Comparison of ENCODE assay signal across 8 cellular contexts in genomic region chr10:97332586-97333350, GRCh38. TPM values are rescaled to one million over a fixed set of nuclear protein-coding genes. Genes with fewer than 3 reads are reported as not detected.
DNase-seq lines count a peak whose midpoint lies in the region; ATAC-seq, FAIRE-seq and TF ChIP-seq lines count a peak whose summit lies in the region.

No MANE protein-coding gene starts in this region.

- H3K27ac ChIP-seq in A549 = peak overlapping the region; percentile 95 to 97; a peak in 2 of 6 replicates
- peak overlapping the region; percentile 90 to 95 for H3K27ac ChIP-seq in liver (ENCODE audit: low read depth in 1 of 2, low read length in 2 of 2)
- H3K27ac ChIP-seq in stomach smooth muscle (ENCODE audit: low read length) = peak overlapping the region; percentile 87

- peak in 1 of 2 experiments; percentile 4; a peak in 2 of 6 replicates for ATAC-seq in A549

- 76% methylated on average over 18 of the region's 18 CpGs for WGBS in A549 (ENCODE audit: missing lambda C conversion rate)
- WGBS in liver = 5% methylated on average over 18 of the region's 18 CpGs

- TF ChIP-seq RAD21 in A549 (conservative IDR thresholded peaks at IDR 0.05 in 1 of 2, IDR thresholded peaks at IDR 0.05 in 1 of 2) = no peak
- peak; percentile 78 to 79 for TF ChIP-seq RAD21 in liver (IDR thresholded peaks at IDR 0.05)

- H3K36me3 ChIP-seq in liver (ENCODE audit: control insufficient read depth in 4 of 4, insufficient read depth in 3 of 4, low read depth in 1 of 4, low read length in 3 of 4) (no peaks in the 10 kb centered on the region), stomach smooth muscle (ENCODE audit: control insufficient read depth in 2 of 2, insufficient read depth in 2 of 2, low read length in 2 of 2) (peaks cover 3 to 7% of the 10 kb centered on the region in 2 donors)

- CTCF ChIA-PET in A549 (lab: Yijun Ruan, JAX) = interaction anchor here (1.1 to 2.9 kb wide), 5 partner anchors 13 to 260 kb away, joined by 3 to 19 read pairs (median 5); partner anchors contain the start of genes ARHGAP19 and FRAT1

- H3K4me1 ChIP-seq in A549 = peaks cover 48% of the 10 kb centered on the region
- peaks cover 13 to 41% (median 31%) of the 10 kb centered on the region in 4 donors for H3K4me1 ChIP-seq in liver (ENCODE audit: control insufficient read depth in 4 of 4, insufficient read depth in 4 of 4, low read length in 3 of 4)
- H3K4me1 ChIP-seq in stomach smooth muscle (ENCODE audit: control insufficient read depth, insufficient read depth, low read length) = peaks cover 35% of the 10 kb centered on the region

- no peak for TF ChIP-seq EP300 in A549 (IDR thresholded peaks at IDR 0.05)

- H3K27me3 ChIP-seq in liver (ENCODE audit: control insufficient read depth in 4 of 4, insufficient read depth in 4 of 4, low read length in 3 of 4) (no peaks in the 10 kb centered on the region), stomach smooth muscle (ENCODE audit: control insufficient read depth in 1 of 2, insufficient read depth in 2 of 2, low read length in 2 of 2) (no peaks in the 10 kb centered on the region)

- TF ChIP-seq CTCF in A549 (IDR thresholded peaks at IDR 0.05) = no peak
- peak; percentile 36 for TF ChIP-seq CTCF in liver (IDR thresholded peaks at IDR 0.05; ENCODE audit: low read depth, low read length, missing input control)
- TF ChIP-seq CTCF in GM20000 (IDR thresholded peaks at IDR 0.05; ENCODE audit: extremely low read depth, missing control alignments) = no peak

- POLR2A ChIA-PET in A549 (lab: Yijun Ruan, JAX) = interaction anchor here (1.3 kb wide), 1 partner anchor 69 kb away, joined by 4 read pairs; the partner anchor contains the start of gene RRP12

- DNase-seq in A549 (ENCODE audit: low read depth in 1 of 2, low spot score in 1 of 2) (peak in 1 of 2 experiments; percentile 43), GM03348 (ENCODE audit: low spot score) (peak; percentile 84), SHP77 (lab: John Stamatoyannopoulos, UW) (peak; percentile 51 to 57), dermis blood vessel endothelial cell (peak; percentile 75), GM20000 (ENCODE audit: low spot score) (no peak), H54 (ENCODE audit: insufficient read length, low spot score) (no peak)

- H3K4me2 ChIP-seq in A549 = peak overlapping the region; percentile 90

- no peaks in the 10 kb centered on the region for H3K9me3 ChIP-seq in A549
- H3K9me3 ChIP-seq in liver (ENCODE audit: control insufficient read depth in 4 of 4, low read length in 3 of 4) = no peaks in the 10 kb centered on the region
- no peaks in the 10 kb centered on the region for H3K9me3 ChIP-seq in stomach smooth muscle (ENCODE audit: control insufficient read depth in 2 of 2, low read length in 2 of 2)

- FAIRE-seq in A549 (lab: Jason Lieb, UNC) = no peak
- no peak for FAIRE-seq in H54 (lab: Jason Lieb, UNC)

- H3K9ac ChIP-seq in liver (ENCODE audit: low read depth in 1 of 2, low read length in 2 of 2) (peak overlapping the region; percentile 79 to 98), stomach smooth muscle (ENCODE audit: low read length in 2 of 2) (peak overlapping the region; percentile 78 to 91)

- TF ChIP-seq POLR2A in A549 (IDR thresholded peaks at IDR 0.05; ENCODE audit: low read length) (no peak), H54 (IDR thresholded peaks at IDR 0.05; ENCODE audit: low read depth, low read length) (no peak)

- H3K4me3 ChIP-seq in A549 (peak overlapping the region; percentile 87), liver (ENCODE audit: low read depth in 1 of 3, low read length in 3 of 3) (peak overlapping the region; percentile 78 to 87 (median 84)), stomach smooth muscle (ENCODE audit: low read length in 2 of 2) (peak overlapping the region; percentile 83 to 84)

TF ChIP-seq in A549, 52 proteins besides CTCF, POLR2A, EP300 and RAD21:
- TF ChIP-seq, protein P1, sequence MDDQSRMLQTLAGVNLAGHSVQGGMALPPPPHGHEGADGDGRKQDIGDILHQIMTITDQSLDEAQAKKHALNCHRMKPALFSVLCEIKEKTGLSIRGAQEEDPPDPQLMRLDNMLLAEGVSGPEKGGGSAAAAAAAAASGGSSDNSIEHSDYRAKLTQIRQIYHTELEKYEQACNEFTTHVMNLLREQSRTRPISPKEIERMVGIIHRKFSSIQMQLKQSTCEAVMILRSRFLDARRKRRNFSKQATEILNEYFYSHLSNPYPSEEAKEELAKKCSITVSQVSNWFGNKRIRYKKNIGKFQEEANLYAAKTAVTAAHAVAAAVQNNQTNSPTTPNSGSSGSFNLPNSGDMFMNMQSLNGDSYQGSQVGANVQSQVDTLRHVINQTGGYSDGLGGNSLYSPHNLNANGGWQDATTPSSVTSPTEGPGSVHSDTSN (IDR thresholded peaks at IDR 0.05) = no peak
- TF ChIP-seq MYC (IDR thresholded peaks at IDR 0.05; ENCODE audit: borderline replicate concordance, low read length) = no peak
- TF ChIP-seq, protein P2, sequence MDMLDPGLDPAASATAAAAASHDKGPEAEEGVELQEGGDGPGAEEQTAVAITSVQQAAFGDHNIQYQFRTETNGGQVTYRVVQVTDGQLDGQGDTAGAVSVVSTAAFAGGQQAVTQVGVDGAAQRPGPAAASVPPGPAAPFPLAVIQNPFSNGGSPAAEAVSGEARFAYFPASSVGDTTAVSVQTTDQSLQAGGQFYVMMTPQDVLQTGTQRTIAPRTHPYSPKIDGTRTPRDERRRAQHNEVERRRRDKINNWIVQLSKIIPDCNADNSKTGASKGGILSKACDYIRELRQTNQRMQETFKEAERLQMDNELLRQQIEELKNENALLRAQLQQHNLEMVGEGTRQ (IDR thresholded peaks at IDR 0.05) = no peak
- TF ChIP-seq JUNB (IDR thresholded peaks at IDR 0.05) = no peak
- TF ChIP-seq FOSL2 (IDR thresholded peaks at IDR 0.05) = no peak
- no peak for TF ChIP-seq FOSL2 (CRISPR knock-in tag; IDR thresholded peaks at IDR 0.05)
- TF ChIP-seq ESRRA (IDR thresholded peaks at IDR 0.05; ENCODE audit: borderline replicate concordance, low read length) = peak; percentile 72
TF ChIP-seq in A549: peak in this region for 1.

TF ChIP-seq in liver, 16 proteins besides CTCF, POLR2A, EP300 and RAD21 (continues in another document):
- TF ChIP-seq YY1 (IDR thresholded peaks at IDR 0.05) (peak; percentile 31), HNF4G (IDR thresholded peaks at IDR 0.05) (no peak), RXRA (IDR thresholded peaks at IDR 0.05) (peak; percentile 37 to 48), JUND (IDR thresholded peaks at IDR 0.05) (no peak), REST (IDR thresholded peaks at IDR 0.05) (peak; percentile 53), ATF3 (IDR thresholded peaks at IDR 0.05) (no peak), TAF1 (conservative IDR thresholded peaks at IDR 0.05) (peak; percentile 71), EGR1 (IDR thresholded peaks at IDR 0.05; ENCODE audit: low read depth in 2 of 2) (no peak)

RNA-seq across cellular contexts. Expression of gene FRAT2, which starts 1.8 kb away (rescaled TPM):
- polyA plus RNA-seq in A549 (2011; rRNA removed) (4.1 and 4.4 TPM in 2 replicates), A549 (2017; fragmentation: RNase III; extraction: RNeasy Plus Mini Kit Qiagen cat#74134 plus additional on column Dnase treatment) (2.8 to 5.0 TPM (median 3.9 TPM) in 3 replicates), liver (1 to 10 TPM; 2.7 to 9.0 TPM)
- polyA plus RNA-seq in A549 (2012; cell fraction: cytosol; rRNA removed) = 5.6 and 7.8 TPM in 2 replicates
- 4.9 and 6.3 TPM in 2 replicates for polyA plus RNA-seq in A549 (2012; cell fraction: nucleus; rRNA removed)
- polyA minus RNA-seq in A549 (2011; rRNA and poly(A)+ RNA removed) = 3.3 and 3.6 TPM in 2 replicates
- total RNA-seq in dermis blood vessel endothelial cell (17.1 and 28.8 TPM in 2 replicates), liver (10 to 100 TPM; 14.4 to 15.1 TPM)

RNA-seq across cellular contexts. Expression of gene FRAT1, which starts 13.7 kb away (rescaled TPM):
- polyA plus RNA-seq in A549 (2011; rRNA removed) (1.3 and 1.5 TPM in 2 replicates), A549 (2017; fragmentation: RNase III; extraction: RNeasy Plus Mini Kit Qiagen cat#74134 plus additional on column Dnase treatment) (1.2 to 2.3 TPM (median 2.0 TPM) in 3 replicates), liver (1 to 10 TPM; 4.3 to 4.6 TPM)
- 1.1 and 1.9 TPM in 2 replicates for polyA plus RNA-seq in A549 (2012; cell fraction: cytosol; rRNA removed)
- polyA plus RNA-seq in A549 (2012; cell fraction: nucleus; rRNA removed) = 1.5 and 2.2 TPM in 2 replicates
- polyA minus RNA-seq in A549 (2011; rRNA and poly(A)+ RNA removed) = 1.8 and 2.7 TPM in 2 replicates
- total RNA-seq in dermis blood vessel endothelial cell (5.4 and 6.6 TPM in 2 replicates), liver (1 to 10 TPM; 5.9 to 7.4 TPM)

RNA-seq across cellular contexts. Expression of gene ARHGAP19, which starts 40.3 kb away (rescaled TPM):
- 11.9 and 13.9 TPM in 2 replicates for polyA plus RNA-seq in A549 (2011; rRNA removed)
- 3.3 and 3.7 TPM in 2 replicates for polyA plus RNA-seq in A549 (2012; cell fraction: cytosol; rRNA removed)
- polyA plus RNA-seq in A549 (2012; cell fraction: nucleus; rRNA removed) = 4.1 and 6.7 TPM in 2 replicates
- polyA plus RNA-seq in A549 (2017; fragmentation: RNase III; extraction: RNeasy Plus Mini Kit Qiagen cat#74134 plus additional on column Dnase treatment) = 6.0 to 6.9 TPM (median 6.6 TPM) in 3 replicates
- polyA minus RNA-seq in A549 (2011; rRNA and poly(A)+ RNA removed) = 5.8 and 6.7 TPM in 2 replicates
- 11.4 and 18.1 TPM in 2 replicates for total RNA-seq in dermis blood vessel endothelial cell
- total RNA-seq in liver = 10 to 100 TPM in 1 of 2 donors, 1 to 10 TPM in 1; 5.3 to 23.4 TPM
- 1 to 10 TPM; 1.6 to 1.9 TPM for polyA plus RNA-seq in liver

Comparison
In these comparisons a context has a peak if more than half of its experiments do, and no peak if none do; other contexts are left out.
1. DNase-seq: peak in GM03348 (single experiment), SHP77 (2 of 2) and dermis blood vessel endothelial cell (single experiment); none in GM20000 (single experiment) and H54 (single experiment).
2. Peak in every context shown above with its lines, with median percentiles within 50 percentile points of each other: H3K27ac ChIP-seq and H3K4me3 ChIP-seq.